ENCODE assay signal across 1 cellular context in the genomic region with DNA sequence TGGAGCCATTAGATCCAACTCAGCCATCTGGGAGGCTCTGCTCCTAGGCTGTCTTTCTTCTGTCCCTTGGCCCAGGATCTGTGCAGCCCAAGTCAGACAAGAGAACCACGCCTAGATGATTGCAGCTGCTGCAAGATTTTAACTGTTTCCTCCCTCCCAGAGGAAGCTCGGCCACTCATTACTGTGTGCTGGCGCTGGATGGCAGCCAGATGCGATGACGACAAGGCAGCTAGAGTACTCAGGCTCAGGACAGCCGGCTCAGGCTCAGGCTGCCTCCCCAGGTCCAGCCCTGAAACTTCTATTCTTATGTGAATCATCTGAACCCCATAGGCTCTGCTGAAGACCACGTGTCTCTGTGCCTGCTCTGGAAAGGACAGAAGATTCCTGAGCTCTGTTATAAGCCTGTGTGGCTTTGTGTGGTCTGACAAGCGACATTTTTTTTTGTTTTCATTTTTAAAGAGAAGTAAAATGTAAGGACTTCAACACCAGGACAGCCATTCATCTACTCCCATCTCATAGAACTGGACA.
TF ChIP-seq lines count a peak whose summit lies in the region.

No MANE protein-coding gene starts in this region.

TF ChIP-seq in K562, 482 proteins besides CTCF, POLR2A, EP300 and RAD21 (continued from another document and continues in another):
- TF ChIP-seq, protein P1, sequence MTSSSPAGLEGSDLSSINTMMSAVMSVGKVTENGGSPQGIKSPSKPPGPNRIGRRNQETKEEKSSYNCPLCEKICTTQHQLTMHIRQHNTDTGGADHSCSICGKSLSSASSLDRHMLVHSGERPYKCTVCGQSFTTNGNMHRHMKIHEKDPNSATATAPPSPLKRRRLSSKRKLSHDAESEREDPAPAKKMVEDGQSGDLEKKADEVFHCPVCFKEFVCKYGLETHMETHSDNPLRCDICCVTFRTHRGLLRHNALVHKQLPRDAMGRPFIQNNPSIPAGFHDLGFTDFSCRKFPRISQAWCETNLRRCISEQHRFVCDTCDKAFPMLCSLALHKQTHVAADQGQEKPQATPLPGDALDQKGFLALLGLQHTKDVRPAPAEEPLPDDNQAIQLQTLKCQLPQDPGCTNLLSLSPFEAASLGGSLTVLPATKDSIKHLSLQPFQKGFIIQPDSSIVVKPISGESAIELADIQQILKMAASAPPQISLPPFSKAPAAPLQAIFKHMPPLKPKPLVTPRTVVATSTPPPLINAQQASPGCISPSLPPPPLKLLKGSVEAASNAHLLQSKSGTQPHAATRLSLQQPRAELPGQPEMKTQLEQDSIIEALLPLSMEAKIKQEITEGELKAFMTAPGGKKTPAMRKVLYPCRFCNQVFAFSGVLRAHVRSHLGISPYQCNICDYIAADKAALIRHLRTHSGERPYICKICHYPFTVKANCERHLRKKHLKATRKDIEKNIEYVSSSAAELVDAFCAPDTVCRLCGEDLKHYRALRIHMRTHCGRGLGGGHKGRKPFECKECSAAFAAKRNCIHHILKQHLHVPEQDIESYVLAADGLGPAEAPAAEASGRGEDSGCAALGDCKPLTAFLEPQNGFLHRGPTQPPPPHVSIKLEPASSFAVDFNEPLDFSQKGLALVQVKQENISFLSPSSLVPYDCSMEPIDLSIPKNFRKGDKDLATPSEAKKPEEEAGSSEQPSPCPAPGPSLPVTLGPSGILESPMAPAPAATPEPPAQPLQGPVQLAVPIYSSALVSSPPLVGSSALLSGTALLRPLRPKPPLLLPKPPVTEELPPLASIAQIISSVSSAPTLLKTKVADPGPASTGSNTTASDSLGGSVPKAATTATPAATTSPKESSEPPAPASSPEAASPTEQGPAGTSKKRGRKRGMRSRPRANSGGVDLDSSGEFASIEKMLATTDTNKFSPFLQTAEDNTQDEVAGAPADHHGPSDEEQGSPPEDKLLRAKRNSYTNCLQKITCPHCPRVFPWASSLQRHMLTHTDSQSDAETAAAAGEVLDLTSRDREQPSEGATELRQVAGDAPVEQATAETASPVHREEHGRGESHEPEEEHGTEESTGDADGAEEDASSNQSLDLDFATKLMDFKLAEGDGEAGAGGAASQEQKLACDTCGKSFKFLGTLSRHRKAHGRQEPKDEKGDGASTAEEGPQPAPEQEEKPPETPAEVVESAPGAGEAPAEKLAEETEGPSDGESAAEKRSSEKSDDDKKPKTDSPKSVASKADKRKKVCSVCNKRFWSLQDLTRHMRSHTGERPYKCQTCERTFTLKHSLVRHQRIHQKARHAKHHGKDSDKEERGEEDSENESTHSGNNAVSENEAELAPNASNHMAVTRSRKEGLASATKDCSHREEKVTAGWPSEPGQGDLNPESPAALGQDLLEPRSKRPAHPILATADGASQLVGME (CRISPR knock-in tag; IDR thresholded peaks at IDR 0.05) = no peak
- TF ChIP-seq, protein P2, sequence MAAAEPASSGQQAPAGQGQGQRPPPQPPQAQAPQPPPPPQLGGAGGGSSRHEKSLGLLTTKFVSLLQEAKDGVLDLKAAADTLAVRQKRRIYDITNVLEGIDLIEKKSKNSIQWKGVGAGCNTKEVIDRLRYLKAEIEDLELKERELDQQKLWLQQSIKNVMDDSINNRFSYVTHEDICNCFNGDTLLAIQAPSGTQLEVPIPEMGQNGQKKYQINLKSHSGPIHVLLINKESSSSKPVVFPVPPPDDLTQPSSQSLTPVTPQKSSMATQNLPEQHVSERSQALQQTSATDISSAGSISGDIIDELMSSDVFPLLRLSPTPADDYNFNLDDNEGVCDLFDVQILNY (CRISPR knock-in tag; IDR thresholded peaks at IDR 0.05) = no peak
- TF ChIP-seq NR2C1 (IDR thresholded peaks at IDR 0.05) = no peak
- no peak for TF ChIP-seq NR2C1 (tag; IDR thresholded peaks at IDR 0.05)
- TF ChIP-seq ZNF79 (CRISPR knock-in tag; IDR thresholded peaks at IDR 0.05; ENCODE audit: low read depth) = no peak
- no peak for TF ChIP-seq DIDO1 (tag; IDR thresholded peaks at IDR 0.05; ENCODE audit: low read depth)
- no peak for TF ChIP-seq NCOR1 (IDR thresholded peaks at IDR 0.05)
- no peak for TF ChIP-seq ELF4 (CRISPR knock-in tag; IDR thresholded peaks at IDR 0.05)
- TF ChIP-seq ZNF76 (CRISPR knock-in tag; IDR thresholded peaks at IDR 0.05; ENCODE audit: borderline replicate concordance) = no peak
- TF ChIP-seq, protein P3, sequence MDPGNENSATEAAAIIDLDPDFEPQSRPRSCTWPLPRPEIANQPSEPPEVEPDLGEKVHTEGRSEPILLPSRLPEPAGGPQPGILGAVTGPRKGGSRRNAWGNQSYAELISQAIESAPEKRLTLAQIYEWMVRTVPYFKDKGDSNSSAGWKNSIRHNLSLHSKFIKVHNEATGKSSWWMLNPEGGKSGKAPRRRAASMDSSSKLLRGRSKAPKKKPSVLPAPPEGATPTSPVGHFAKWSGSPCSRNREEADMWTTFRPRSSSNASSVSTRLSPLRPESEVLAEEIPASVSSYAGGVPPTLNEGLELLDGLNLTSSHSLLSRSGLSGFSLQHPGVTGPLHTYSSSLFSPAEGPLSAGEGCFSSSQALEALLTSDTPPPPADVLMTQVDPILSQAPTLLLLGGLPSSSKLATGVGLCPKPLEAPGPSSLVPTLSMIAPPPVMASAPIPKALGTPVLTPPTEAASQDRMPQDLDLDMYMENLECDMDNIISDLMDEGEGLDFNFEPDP (CRISPR knock-in tag; IDR thresholded peaks at IDR 0.05) = no peak
- no peak for TF ChIP-seq THRAP3 (IDR thresholded peaks at IDR 0.05; ENCODE audit: borderline replicate concordance)
- no peak for TF ChIP-seq ZNF785 (CRISPR knock-in tag; IDR thresholded peaks at IDR 0.05)
- TF ChIP-seq, protein P4, sequence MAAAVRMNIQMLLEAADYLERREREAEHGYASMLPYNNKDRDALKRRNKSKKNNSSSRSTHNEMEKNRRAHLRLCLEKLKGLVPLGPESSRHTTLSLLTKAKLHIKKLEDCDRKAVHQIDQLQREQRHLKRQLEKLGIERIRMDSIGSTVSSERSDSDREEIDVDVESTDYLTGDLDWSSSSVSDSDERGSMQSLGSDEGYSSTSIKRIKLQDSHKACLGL (CRISPR knock-in tag; IDR thresholded peaks at IDR 0.05; ENCODE audit: borderline replicate concordance, poor library complexity, severe bottlenecking) = no peak
- TF ChIP-seq, protein P5, sequence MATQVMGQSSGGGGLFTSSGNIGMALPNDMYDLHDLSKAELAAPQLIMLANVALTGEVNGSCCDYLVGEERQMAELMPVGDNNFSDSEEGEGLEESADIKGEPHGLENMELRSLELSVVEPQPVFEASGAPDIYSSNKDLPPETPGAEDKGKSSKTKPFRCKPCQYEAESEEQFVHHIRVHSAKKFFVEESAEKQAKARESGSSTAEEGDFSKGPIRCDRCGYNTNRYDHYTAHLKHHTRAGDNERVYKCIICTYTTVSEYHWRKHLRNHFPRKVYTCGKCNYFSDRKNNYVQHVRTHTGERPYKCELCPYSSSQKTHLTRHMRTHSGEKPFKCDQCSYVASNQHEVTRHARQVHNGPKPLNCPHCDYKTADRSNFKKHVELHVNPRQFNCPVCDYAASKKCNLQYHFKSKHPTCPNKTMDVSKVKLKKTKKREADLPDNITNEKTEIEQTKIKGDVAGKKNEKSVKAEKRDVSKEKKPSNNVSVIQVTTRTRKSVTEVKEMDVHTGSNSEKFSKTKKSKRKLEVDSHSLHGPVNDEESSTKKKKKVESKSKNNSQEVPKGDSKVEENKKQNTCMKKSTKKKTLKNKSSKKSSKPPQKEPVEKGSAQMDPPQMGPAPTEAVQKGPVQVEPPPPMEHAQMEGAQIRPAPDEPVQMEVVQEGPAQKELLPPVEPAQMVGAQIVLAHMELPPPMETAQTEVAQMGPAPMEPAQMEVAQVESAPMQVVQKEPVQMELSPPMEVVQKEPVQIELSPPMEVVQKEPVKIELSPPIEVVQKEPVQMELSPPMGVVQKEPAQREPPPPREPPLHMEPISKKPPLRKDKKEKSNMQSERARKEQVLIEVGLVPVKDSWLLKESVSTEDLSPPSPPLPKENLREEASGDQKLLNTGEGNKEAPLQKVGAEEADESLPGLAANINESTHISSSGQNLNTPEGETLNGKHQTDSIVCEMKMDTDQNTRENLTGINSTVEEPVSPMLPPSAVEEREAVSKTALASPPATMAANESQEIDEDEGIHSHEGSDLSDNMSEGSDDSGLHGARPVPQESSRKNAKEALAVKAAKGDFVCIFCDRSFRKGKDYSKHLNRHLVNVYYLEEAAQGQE (CRISPR knock-in tag; IDR thresholded peaks at IDR 0.05; ENCODE audit: low read depth) = no peak
- TF ChIP-seq SAFB (IDR thresholded peaks at IDR 0.05; ENCODE audit: borderline replicate concordance, low read depth, low read length) = no peak
- TF ChIP-seq CBFA2T2 (conservative IDR thresholded peaks at IDR 0.05) = no peak; the same call in 1 of the 2 replicates
- TF ChIP-seq, protein P6, sequence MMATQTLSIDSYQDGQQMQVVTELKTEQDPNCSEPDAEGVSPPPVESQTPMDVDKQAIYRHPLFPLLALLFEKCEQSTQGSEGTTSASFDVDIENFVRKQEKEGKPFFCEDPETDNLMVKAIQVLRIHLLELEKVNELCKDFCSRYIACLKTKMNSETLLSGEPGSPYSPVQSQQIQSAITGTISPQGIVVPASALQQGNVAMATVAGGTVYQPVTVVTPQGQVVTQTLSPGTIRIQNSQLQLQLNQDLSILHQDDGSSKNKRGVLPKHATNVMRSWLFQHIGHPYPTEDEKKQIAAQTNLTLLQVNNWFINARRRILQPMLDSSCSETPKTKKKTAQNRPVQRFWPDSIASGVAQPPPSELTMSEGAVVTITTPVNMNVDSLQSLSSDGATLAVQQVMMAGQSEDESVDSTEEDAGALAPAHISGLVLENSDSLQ (IDR thresholded peaks at IDR 0.05) = peak; percentile 49
- TF ChIP-seq FUS (optimal IDR thresholded peaks at IDR 0.05; ENCODE audit: low read depth, low read length) = no peak
- TF ChIP-seq, protein P7, sequence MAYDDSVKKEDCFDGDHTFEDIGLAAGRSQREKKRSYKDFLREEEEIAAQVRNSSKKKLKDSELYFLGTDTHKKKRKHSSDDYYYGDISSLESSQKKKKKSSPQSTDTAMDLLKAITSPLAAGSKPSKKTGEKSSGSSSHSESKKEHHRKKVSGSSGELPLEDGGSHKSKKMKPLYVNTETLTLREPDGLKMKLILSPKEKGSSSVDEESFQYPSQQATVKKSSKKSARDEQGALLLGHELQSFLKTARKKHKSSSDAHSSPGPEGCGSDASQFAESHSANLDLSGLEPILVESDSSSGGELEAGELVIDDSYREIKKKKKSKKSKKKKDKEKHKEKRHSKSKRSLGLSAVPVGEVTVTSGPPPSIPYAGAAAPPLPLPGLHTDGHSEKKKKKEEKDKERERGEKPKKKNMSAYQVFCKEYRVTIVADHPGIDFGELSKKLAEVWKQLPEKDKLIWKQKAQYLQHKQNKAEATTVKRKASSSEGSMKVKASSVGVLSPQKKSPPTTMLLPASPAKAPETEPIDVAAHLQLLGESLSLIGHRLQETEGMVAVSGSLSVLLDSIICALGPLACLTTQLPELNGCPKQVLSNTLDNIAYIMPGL (CRISPR knock-in tag; IDR thresholded peaks at IDR 0.05) = no peak
- TF ChIP-seq BRD9 (IDR thresholded peaks at IDR 0.05; ENCODE audit: low read depth, partially characterized antibody) = no peak
- TF ChIP-seq ERF (CRISPR knock-in tag; IDR thresholded peaks at IDR 0.05) = no peak
- TF ChIP-seq, protein P8, sequence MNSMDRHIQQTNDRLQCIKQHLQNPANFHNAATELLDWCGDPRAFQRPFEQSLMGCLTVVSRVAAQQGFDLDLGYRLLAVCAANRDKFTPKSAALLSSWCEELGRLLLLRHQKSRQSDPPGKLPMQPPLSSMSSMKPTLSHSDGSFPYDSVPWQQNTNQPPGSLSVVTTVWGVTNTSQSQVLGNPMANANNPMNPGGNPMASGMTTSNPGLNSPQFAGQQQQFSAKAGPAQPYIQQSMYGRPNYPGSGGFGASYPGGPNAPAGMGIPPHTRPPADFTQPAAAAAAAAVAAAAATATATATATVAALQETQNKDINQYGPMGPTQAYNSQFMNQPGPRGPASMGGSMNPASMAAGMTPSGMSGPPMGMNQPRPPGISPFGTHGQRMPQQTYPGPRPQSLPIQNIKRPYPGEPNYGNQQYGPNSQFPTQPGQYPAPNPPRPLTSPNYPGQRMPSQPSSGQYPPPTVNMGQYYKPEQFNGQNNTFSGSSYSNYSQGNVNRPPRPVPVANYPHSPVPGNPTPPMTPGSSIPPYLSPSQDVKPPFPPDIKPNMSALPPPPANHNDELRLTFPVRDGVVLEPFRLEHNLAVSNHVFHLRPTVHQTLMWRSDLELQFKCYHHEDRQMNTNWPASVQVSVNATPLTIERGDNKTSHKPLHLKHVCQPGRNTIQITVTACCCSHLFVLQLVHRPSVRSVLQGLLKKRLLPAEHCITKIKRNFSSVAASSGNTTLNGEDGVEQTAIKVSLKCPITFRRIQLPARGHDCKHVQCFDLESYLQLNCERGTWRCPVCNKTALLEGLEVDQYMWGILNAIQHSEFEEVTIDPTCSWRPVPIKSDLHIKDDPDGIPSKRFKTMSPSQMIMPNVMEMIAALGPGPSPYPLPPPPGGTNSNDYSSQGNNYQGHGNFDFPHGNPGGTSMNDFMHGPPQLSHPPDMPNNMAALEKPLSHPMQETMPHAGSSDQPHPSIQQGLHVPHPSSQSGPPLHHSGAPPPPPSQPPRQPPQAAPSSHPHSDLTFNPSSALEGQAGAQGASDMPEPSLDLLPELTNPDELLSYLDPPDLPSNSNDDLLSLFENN (IDR thresholded peaks at IDR 0.05; ENCODE audit: low read depth in 2 of 2, low read length in 2 of 2) = no peak
- no peak for TF ChIP-seq PRMT5 (CRISPR knock-in tag; IDR thresholded peaks at IDR 0.05)
- no peak for TF ChIP-seq ZNF41 (CRISPR knock-in tag; conservative IDR thresholded peaks at IDR 0.05)
- TF ChIP-seq RNF2 (IDR thresholded peaks at IDR 0.05) = 0 out of 2 replicates have a peak, but pooled peaks have one; percentile 34
- TF ChIP-seq ELF2 (CRISPR knock-in tag; IDR thresholded peaks at IDR 0.05) = no peak
- TF ChIP-seq MBD2 (IDR thresholded peaks at IDR 0.05; ENCODE audit: borderline replicate concordance, low read depth) = 0 out of 2 replicates have a peak, but pooled peaks have one; percentile 6
- TF ChIP-seq NFATC3 (IDR thresholded peaks at IDR 0.05) = no peak
- TF ChIP-seq CEBPB (tag; IDR thresholded peaks at IDR 0.05) = peak; percentile 48
- TF ChIP-seq, protein P9, sequence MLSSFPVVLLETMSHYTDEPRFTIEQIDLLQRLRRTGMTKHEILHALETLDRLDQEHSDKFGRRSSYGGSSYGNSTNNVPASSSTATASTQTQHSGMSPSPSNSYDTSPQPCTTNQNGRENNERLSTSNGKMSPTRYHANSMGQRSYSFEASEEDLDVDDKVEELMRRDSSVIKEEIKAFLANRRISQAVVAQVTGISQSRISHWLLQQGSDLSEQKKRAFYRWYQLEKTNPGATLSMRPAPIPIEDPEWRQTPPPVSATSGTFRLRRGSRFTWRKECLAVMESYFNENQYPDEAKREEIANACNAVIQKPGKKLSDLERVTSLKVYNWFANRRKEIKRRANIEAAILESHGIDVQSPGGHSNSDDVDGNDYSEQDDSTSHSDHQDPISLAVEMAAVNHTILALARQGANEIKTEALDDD (IDR thresholded peaks at IDR 0.05) = 0 out of 2 replicates have a peak, but pooled peaks have one; percentile 16
- no peak for TF ChIP-seq SMAD3 (CRISPR knock-in tag; conservative IDR thresholded peaks at IDR 0.05)
- TF ChIP-seq, protein P10, sequence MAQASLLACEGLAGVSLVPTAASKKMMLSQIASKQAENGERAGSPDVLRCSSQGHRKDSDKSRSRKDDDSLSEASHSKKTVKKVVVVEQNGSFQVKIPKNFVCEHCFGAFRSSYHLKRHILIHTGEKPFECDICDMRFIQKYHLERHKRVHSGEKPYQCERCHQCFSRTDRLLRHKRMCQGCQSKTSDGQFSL (CRISPR knock-in tag; IDR thresholded peaks at IDR 0.05) = no peak
- TF ChIP-seq, protein P10 (tag; IDR thresholded peaks at IDR 0.05) = no peak
- TF ChIP-seq ZNF143 (CRISPR knock-in tag; IDR thresholded peaks at IDR 0.05) = no peak
- TF ChIP-seq SMAD1 (IDR thresholded peaks at IDR 0.05; ENCODE audit: low read depth, low read length, partially characterized antibody) = no peak
- TF ChIP-seq PTBP1 (IDR thresholded peaks at IDR 0.05; ENCODE audit: low read depth, low read length) = no peak
- no peak for TF ChIP-seq TAF7 (tag; IDR thresholded peaks at IDR 0.05)
- TF ChIP-seq MTA2 (IDR thresholded peaks at IDR 0.05; ENCODE audit: low read depth) = no peak
- TF ChIP-seq CHCHD3 (CRISPR knock-in tag; IDR thresholded peaks at IDR 0.05) = no peak
